Comparison of ENCODE assay signal across 33 cellular contexts in genomic region chr12:115495300-115495699, GRCh38.
DNase-seq lines count a peak whose midpoint lies in the region; ATAC-seq, FAIRE-seq and TF ChIP-seq lines count a peak whose summit lies in the region.
"Had no signal": no experiment of that assay in that cellular context is flagged by ENCODE, and none has a peak within 500 bp of the region (broad histone marks: within the 10 kb centered on the region; RNA-seq: fewer than 3 reads in every experiment).

No MANE protein-coding gene starts in this region.

- H2AFZ ChIP-seq in HepG2 (ENCODE audit: low read length) (no peak overlapping the region), GM12878 (ENCODE audit: control insufficient read depth, low read depth, low read length) (no peak overlapping the region), K562 (ENCODE audit: low read depth, low read length) (no peak overlapping the region)

- H3K79me2 ChIP-seq in HepG2 (ENCODE audit: insufficient read depth, low read length) (no peaks in the 10 kb centered on the region), GM12878 (ENCODE audit: control insufficient read depth, insufficient read depth, low read length) (no peaks in the 10 kb centered on the region), K562 (ENCODE audit: control insufficient read depth, insufficient read depth, low read length) (no peaks in the 10 kb centered on the region)

- H4K20me1 ChIP-seq in HepG2 (ENCODE audit: insufficient read depth, low read length) = no peaks in the 10 kb centered on the region
- no peaks in the 10 kb centered on the region for H4K20me1 ChIP-seq in GM12878 (ENCODE audit: control insufficient read depth, insufficient read depth)
- no peaks in the 10 kb centered on the region for H4K20me1 ChIP-seq in K562 (replicated peaks; ENCODE audit: control insufficient read depth, insufficient read depth, low read length)
- H4K20me1 ChIP-seq: BLaER1; BLaER1 treated with 17β-estradiol and CSF1 and Interleukin-3, amounts not matched to agents 10 nM and 100 nM had no signal

- no peaks in the 10 kb centered on the region for H3K36me3 ChIP-seq in HepG2 (replicated peaks in 1 of 2; ENCODE audit: control insufficient read depth in 1 of 2, insufficient read depth in 2 of 2, low read length in 2 of 2)
- no peaks in the 10 kb centered on the region for H3K36me3 ChIP-seq in right lobe of liver
- no peaks in the 10 kb centered on the region for H3K36me3 ChIP-seq in HEK293 (ENCODE audit: control insufficient read depth in 2 of 2, insufficient read depth in 1 of 2, low read length in 2 of 2)
- H3K36me3 ChIP-seq in GM12878 (ENCODE audit: control insufficient read depth in 2 of 2, insufficient read depth in 2 of 2, low read length in 1 of 2) = no peaks in the 10 kb centered on the region
- H3K36me3 ChIP-seq in K562 (ENCODE audit: control insufficient read depth, insufficient read depth, low read length) = no peaks in the 10 kb centered on the region
- H3K36me3 ChIP-seq: BE2C; BLaER1; BLaER1 treated with 17β-estradiol and CSF1 and Interleukin-3, amounts not matched to agents 10 nM and 100 nM had no signal

- H3K4me3 ChIP-seq in HepG2 (replicated peaks in 1 of 3; ENCODE audit: insufficient read depth in 1 of 3, low read depth in 2 of 3, low read length in 3 of 3) (no peak overlapping the region), right lobe of liver (no peak overlapping the region), HEK293 (ENCODE audit: low read depth, low read length) (no peak overlapping the region), GM12878 (no peak overlapping the region), K562 (no peak overlapping the region)
- H3K4me3 ChIP-seq: A549; BLaER1; BLaER1 treated with 17β-estradiol and CSF1 and Interleukin-3, amounts not matched to agents 10 nM and 100 nM had no signal

- ATAC-seq in HepG2 = no peak
- no peak for ATAC-seq in right lobe of liver
- ATAC-seq in GM12878 = no peak
- no peak for ATAC-seq in K562
- ATAC-seq: A549; CD8-positive, alpha-beta T cell had no signal

- no peak overlapping the region for H3K27ac ChIP-seq in HepG2 (ENCODE audit: extremely low read length, insufficient read depth, low read length)
- H3K27ac ChIP-seq in right lobe of liver = no peak overlapping the region
- no peak overlapping the region for H3K27ac ChIP-seq in HEK293 (ENCODE audit: extremely low read depth, low read depth, low read length)
- no peak overlapping the region for H3K27ac ChIP-seq in GM12878 (ENCODE audit: control insufficient read depth, insufficient read depth)
- H3K27ac ChIP-seq in K562 (ENCODE audit: extremely low read depth, low read depth, low read length) = no peak overlapping the region
- H3K27ac ChIP-seq: 22Rv1; A549; BLaER1; BLaER1 treated with 17β-estradiol and CSF1 and Interleukin-3, amounts not matched to agents 10 nM and 100 nM had no signal

- DNase-seq in HepG2 (ENCODE audit: low spot score) = no peak
- no peak for DNase-seq in right lobe of liver
- no peak for DNase-seq in GM12878 (ENCODE audit: low read depth, low spot score)
- no peak for DNase-seq in K562 (ENCODE audit: extremely low read depth in 1 of 4, low spot score in 3 of 4)
- no peak for DNase-seq in SHP77 (lab: John Stamatoyannopoulos, UW)
- DNase-seq in NCI-H2081 (lab: John Stamatoyannopoulos, UW) = no peak
- no peak for DNase-seq in 8988T
- DNase-seq: ACHN; AML-193; BE2C; C1 segment of cervical spinal cord; Caco-2; Calu3; CD4-positive, alpha-beta memory T cell; CD4-positive, alpha-beta T cell; CD4-positive, CD25-positive, alpha-beta regulatory T cell; CD8-positive, alpha-beta memory T cell; CD8-positive, alpha-beta T cell; COR-L47; DMS 273 treated with DMSO at 0.1 percent for 48 hours; DMS153; DMS53; DMS79; DMS79 treated with DMSO at 0.1 percent for 48 hours; DND-41; EL had no signal

- FAIRE-seq in HepG2 (lab: Jason Lieb, UNC) = no peak
- no peak for FAIRE-seq in GM12878 (lab: Jason Lieb, UNC)
- FAIRE-seq in K562 (lab: Jason Lieb, UNC) = no peak
- FAIRE-seq: A204.1, A549, D721Med had no signal

- WGBS in HepG2 (ENCODE audit: low lambda C conversion rate) = 21% methylated on average over 3 of the region's 3 CpGs
- 76% methylated on average over 3 of the region's 3 CpGs for WGBS in right lobe of liver (ENCODE audit: insufficient coverage, low coverage, low lambda C conversion rate, missing lambda C conversion rate)
- 29% methylated on average over 3 of the region's 3 CpGs for WGBS in GM12878 (ENCODE audit: insufficient coverage, insufficient replicate concordance, low lambda C conversion rate, missing lambda C conversion rate)
- WGBS in K562 (ENCODE audit: insufficient coverage, low coverage, missing lambda C conversion rate) = 0% methylated on average over 3 of the region's 3 CpGs

- TF ChIP-seq CTCF in HepG2 (CRISPR knock-in tag; IDR thresholded peaks at IDR 0.05) (no peak), right lobe of liver (IDR thresholded peaks at IDR 0.05) (no peak), HEK293 (tag by site-specific recombination; IDR thresholded peaks at IDR 0.05) (no peak), GM12878 (IDR thresholded peaks at IDR 0.05 in 2 of 3, conservative IDR thresholded peaks at IDR 0.05 in 1 of 3; ENCODE audit: control insufficient read depth in 2 of 3, extremely low read depth in 1 of 3, insufficient read depth in 1 of 3, low read depth in 3 of 3, low read length in 3 of 3) (no peak), K562 (IDR thresholded peaks at IDR 0.05 in 2 of 3, conservative IDR thresholded peaks at IDR 0.05 in 1 of 3; ENCODE audit: insufficient read depth in 2 of 3, low read depth in 1 of 3, low read length in 3 of 3) (no peak)

- no peaks in the 10 kb centered on the region for H3K9me1 ChIP-seq in K562 (ENCODE audit: control insufficient read depth, insufficient read depth, low read length)

- CTCF ChIA-PET in HepG2 (lab: Yijun Ruan, JAX; ENCODE audit: low intra/inter-chr PET ratio, low total read pairs) = no interaction called here
- CTCF ChIA-PET in HEK293 (lab: Yijun Ruan, JAX) = interaction anchor here (0.6 kb wide), 1 partner anchor 27 kb away, joined by 4 read pairs; no protein-coding TSS in a partner anchor
- CTCF ChIA-PET in GM12878 (lab: Yijun Ruan, JAX) = no interaction called here
- CTCF ChIA-PET in K562 (lab: Yijun Ruan, JAX; ENCODE audit: low intra/inter-chr PET ratio) = no interaction called here

- TF ChIP-seq EP300 in HepG2 (IDR thresholded peaks at IDR 0.05; ENCODE audit: low read depth in 2 of 2, low read length in 2 of 2) (no peak), HepG2 (CRISPR knock-in tag; IDR thresholded peaks at IDR 0.05; ENCODE audit: borderline replicate concordance) (no peak), GM12878 (IDR thresholded peaks at IDR 0.05; ENCODE audit: borderline replicate concordance in 1 of 2, control insufficient read depth in 1 of 2, low read depth in 2 of 2, low read length in 2 of 2) (no peak), K562 (IDR thresholded peaks at IDR 0.05; ENCODE audit: low read length) (no peak)

- BruUV-seq in HepG2 (replicated peaks; lab: Mats Ljungman, UMichigan) (no TSS peak), GM12878 (replicated peaks; lab: Mats Ljungman, UMichigan) (no TSS peak), K562 (replicated peaks; lab: Mats Ljungman, UMichigan) (no TSS peak)

- H3K4me2 ChIP-seq in HepG2 (ENCODE audit: low read depth, low read length) (no peak overlapping the region), GM12878 (ENCODE audit: control insufficient read depth, insufficient read depth) (no peak overlapping the region), K562 (ENCODE audit: insufficient read depth, low read length) (no peak overlapping the region)
- H3K4me2 ChIP-seq: A549; BLaER1; BLaER1 treated with 17β-estradiol and CSF1 and Interleukin-3, amounts not matched to agents 10 nM and 100 nM had no signal

- H3K27me3 ChIP-seq in HepG2 (ENCODE audit: control insufficient read depth in 1 of 2, insufficient read depth in 2 of 2, low read length in 2 of 2) (peaks cover 2 to 9% of the 10 kb centered on the region in 2 experiments; a peak in 2 of 5 replicates), right lobe of liver (no peaks in the 10 kb centered on the region), GM12878 (replicated peaks in 1 of 2; ENCODE audit: control insufficient read depth in 2 of 2, insufficient read depth in 2 of 2, low read length in 1 of 2) (no peaks in the 10 kb centered on the region), K562 (ENCODE audit: control insufficient read depth in 2 of 2, insufficient read depth in 2 of 2, low read length in 2 of 2) (no peaks in the 10 kb centered on the region)
- H3K27me3 ChIP-seq: BE2C; BLaER1; BLaER1 treated with 17β-estradiol and CSF1 and Interleukin-3, amounts not matched to agents 10 nM and 100 nM had no signal

- TF ChIP-seq RAD21 in HepG2 (CRISPR knock-in tag; IDR thresholded peaks at IDR 0.05) (no peak), GM12878 (IDR thresholded peaks at IDR 0.05; ENCODE audit: insufficient read depth, low read depth, low read length) (no peak), K562 (CRISPR knock-in tag; conservative IDR thresholded peaks at IDR 0.05 in 1 of 2, IDR thresholded peaks at IDR 0.05 in 1 of 2) (no peak)

- RAD21 ChIA-PET in GM12878 (lab: Charles Lee; ENCODE audit: unreplicated experiment) = no interaction called here

- intact Hi-C loops in HepG2 (cut with micrococcal nuclease; ENCODE audit: unreplicated experiment) = no loop called here
- intact Hi-C loops in right lobe of liver (cut with DNase I) = no loop called here
- intact Hi-C loops in GM12878 (cut with micrococcal nuclease; ENCODE audit: unreplicated experiment) = no loop called here
- intact Hi-C loops in K562 (cut with micrococcal nuclease) = no loop called here

- H3K4me1 ChIP-seq in HepG2 (ENCODE audit: insufficient read depth, low read length) (no peaks in the 10 kb centered on the region), right lobe of liver (no peaks in the 10 kb centered on the region), HEK293 (ENCODE audit: control insufficient read depth, insufficient read depth, low read length) (no peaks in the 10 kb centered on the region), GM12878 (ENCODE audit: control insufficient read depth, insufficient read depth, low read length) (peaks cover 5% of the 10 kb centered on the region), K562 (replicated peaks in 1 of 2; ENCODE audit: control insufficient read depth in 2 of 2, insufficient read depth in 2 of 2, low read length in 2 of 2) (no peaks in the 10 kb centered on the region)
- H3K4me1 ChIP-seq: A549, BE2C, Caco-2 had no signal

- SMC1A ChIA-PET in GM12878 (lab: Charles Lee; ENCODE audit: uncharacterized antibody, unreplicated experiment) = interaction anchor here (0.6 to 0.7 kb wide), 2 partner anchors 9 to 892 kb away, joined by 3 to 4 read pairs; no protein-coding TSS in a partner anchor

- POLR2A ChIA-PET in HepG2 (lab: Yijun Ruan, JAX) = no interaction called here
- POLR2A ChIA-PET in HEK293 (lab: Yijun Ruan, JAX) = no interaction called here
- POLR2A ChIA-PET in GM12878 (lab: Charles Lee) = no interaction called here
- POLR2A ChIA-PET in K562 (lab: Yijun Ruan, JAX) = interaction anchor here (1.3 kb wide), 1 partner anchor 8 kb away, joined by 3 read pairs; no protein-coding TSS in a partner anchor

- TF ChIP-seq POLR2A in HepG2 (IDR thresholded peaks at IDR 0.05; ENCODE audit: insufficient read depth in 1 of 2, low read depth in 2 of 2, low read length in 2 of 2) (no peak), right lobe of liver (IDR thresholded peaks at IDR 0.05) (no peak), GM12878 (IDR thresholded peaks at IDR 0.05; ENCODE audit: low read depth, low read length) (no peak), K562 (conservative IDR thresholded peaks at IDR 0.05) (no peak)

- H3K9ac ChIP-seq in HepG2 (ENCODE audit: insufficient read depth, low read depth, low read length) (no peak overlapping the region), GM12878 (ENCODE audit: control insufficient read depth, insufficient read depth, low read length) (no peak overlapping the region), K562 (ENCODE audit: insufficient read depth in 1 of 2, low read depth in 2 of 2, low read length in 2 of 2) (no peak overlapping the region)
- H3K9ac ChIP-seq: BLaER1; BLaER1 treated with 17β-estradiol and CSF1 and Interleukin-3, amounts not matched to agents 10 nM and 100 nM had no signal

- H3K9me3 ChIP-seq in HepG2 (ENCODE audit: low read length) (no peaks in the 10 kb centered on the region), right lobe of liver (no peaks in the 10 kb centered on the region), HEK293 (ENCODE audit: control insufficient read depth, insufficient read depth, low read depth, low read length) (no peaks in the 10 kb centered on the region), GM12878 (replicated peaks; ENCODE audit: control insufficient read depth, insufficient read depth, low read length) (no peaks in the 10 kb centered on the region), K562 (replicated peaks; ENCODE audit: control insufficient read depth, insufficient read depth, low read depth, low read length) (no peaks in the 10 kb centered on the region)
- H3K9me3 ChIP-seq: A549; BE2C; BLaER1; BLaER1 treated with 17β-estradiol and CSF1 and Interleukin-3, amounts not matched to agents 10 nM and 100 nM; Caco-2 had no signal

- in situ Hi-C loops in HepG2 (cut with HindIII; ENCODE audit: extremely low pct_ligation_motif_present, low pct_unique_long_range_greater_than_20kb) (no loop called here), GM12878 (cut with MboI) (no loop called here), K562 (cut with MboI) (no loop called here)
